8 cellular contexts compared by ENCODE assay signal in genomic region chr2:231709981-231710750, GRCh38. TPM values are rescaled to one million over a fixed set of nuclear protein-coding genes. Genes with fewer than 3 reads are reported as not detected.
DNase-seq lines count a peak whose midpoint lies in the region; ATAC-seq and TF ChIP-seq lines count a peak whose summit lies in the region.

No MANE protein-coding gene starts in this region.

- H3K23ac ChIP-seq in H9 (ENCODE audit: insufficient read length, low read depth, low read length) = no peak overlapping the region

- peaks cover 14% of the 10 kb centered on the region for H3K27me3 Mint-ChIP-seq in H9 (ENCODE audit: low read depth)
- no peaks in the 10 kb centered on the region for H3K27me3 Mint-ChIP-seq in chondrocyte (ENCODE audit: low read depth)

- no peak overlapping the region for H4K91ac ChIP-seq in H9 (ENCODE audit: insufficient read length, low read depth, low read length)

- H2BK20ac ChIP-seq in H9 (ENCODE audit: low read depth, low read length, poor library complexity, severe bottlenecking) = no peak overlapping the region

- peaks cover 17% of the 10 kb centered on the region for H3K23me2 ChIP-seq in H9 (ENCODE audit: insufficient read length, low read depth, low read length, poor library complexity, severe bottlenecking)

- H3K4me3 Mint-ChIP-seq in H9 (peak overlapping the region; percentile 96 to 98), chondrocyte (ENCODE audit: unreplicated experiment) (peak overlapping the region; percentile 86)

- whole genome bisulfite sequencing in H9 (ENCODE audit: extremely low coverage, insufficient read length, low lambda C conversion rate) = no CpG with 5 or more reads among the region's 100 CpGs

- H3K14ac ChIP-seq in H9 (ENCODE audit: insufficient read depth, low read length) = peak overlapping the region; percentile 91

- H2BK5ac ChIP-seq in H9 (ENCODE audit: insufficient read length, low read length) = no peak overlapping the region

- H3K9me3 Mint-ChIP-seq in H9 = peaks cover 5 to 6% of the 10 kb centered on the region in 2 experiments; a peak in 4 of 5 replicates
- H3K9me3 Mint-ChIP-seq in chondrocyte (ENCODE audit: low read depth) = no peaks in the 10 kb centered on the region

- H3K9ac ChIP-seq in H9 (ENCODE audit: extremely low read depth, insufficient read length, low read length) = peak overlapping the region; percentile 97

- H2BK120ac ChIP-seq in H9 (ENCODE audit: low read depth, low read length, poor library complexity, severe bottlenecking) = no peak overlapping the region

- DNase-seq in ELR (ENCODE audit: low read depth) (peak; percentile 88), H9 (peak; percentile 56), NCI-H1930 (lab: John Stamatoyannopoulos, UW) (peak; percentile 62 to 85), chondrocyte (ENCODE audit: low spot score) (no peak), kidney tubule cell (ENCODE audit: low spot score) (peak; percentile 90)
- peak; percentile 95 for DNase-seq in activated CD4-positive, CD25-positive, alpha-beta regulatory T cell treated with anti-CD3 and anti-CD28 coated beads, Interleukin-2, amount 50 U/mL, for 72 hours
- DNase-seq in stimulated activated CD4-positive, alpha-beta T cell treated with anti-CD3 and anti-CD28 coated beads, Interleukin-15, amount 100 ng/mL, for 24 hours = peak; percentile 81

- H3K27me3 ChIP-seq in H9 (ENCODE audit: insufficient read depth, low read length) = no peaks in the 10 kb centered on the region

- TF ChIP-seq CTCF in H9 (conservative IDR thresholded peaks at IDR 0.05) (peak; percentile 73), chondrocyte (IDR thresholded peaks at IDR 0.05) (peak; percentile 80)

- H3K27ac ChIP-seq in H9 (ENCODE audit: insufficient read length, low read depth, low read length) = no peak overlapping the region

- H3K27ac Mint-ChIP-seq in H9 (peak overlapping the region; percentile 97 to 98 (median 98)), chondrocyte (ENCODE audit: unreplicated experiment) (peak overlapping the region; percentile 95)

- no peak overlapping the region for H2AK5ac ChIP-seq in H9 (ENCODE audit: insufficient read length, low read length)

- peaks cover 40% of the 10 kb centered on the region; the same call in 1 of the 2 replicates for H3K79me2 ChIP-seq in H9 (ENCODE audit: insufficient read depth, low read length)

- no peak overlapping the region for H3K56ac ChIP-seq in H9 (ENCODE audit: insufficient read length, low read depth, low read length)

- H4K5ac ChIP-seq in H9 (ENCODE audit: insufficient read length, low read depth, low read length) = no peak overlapping the region

- H3K79me1 ChIP-seq in H9 (ENCODE audit: insufficient read depth, low read depth, low read length, poor library complexity, severe bottlenecking) = no peaks in the 10 kb centered on the region

- no peak for ATAC-seq in GM18517 (IDR thresholded peaks at IDR 0.05; ENCODE audit: unreplicated experiment)

- no peak overlapping the region for H2BK12ac ChIP-seq in H9 (ENCODE audit: insufficient read length, low read depth, low read length)

- no peaks in the 10 kb centered on the region for H3K4me1 ChIP-seq in H9 (ENCODE audit: insufficient read depth, low read length)

- no peaks in the 10 kb centered on the region for H4K20me1 ChIP-seq in H9 (ENCODE audit: control insufficient read depth, insufficient read depth, insufficient read length)

- H4K8ac ChIP-seq in H9 (replicated peaks; ENCODE audit: insufficient read length, low read depth, low read length) = no peak overlapping the region

- H2AFZ ChIP-seq in H9 (ENCODE audit: low read length) = no peak overlapping the region

- H3K9me3 ChIP-seq in H9 (ENCODE audit: control insufficient read depth, low read depth, low read length) = no peaks in the 10 kb centered on the region

- H3K4ac ChIP-seq in H9 (ENCODE audit: low read depth, low read length) = no peak overlapping the region; the same call in 1 of the 2 replicates

- H3K4me2 ChIP-seq in H9 (ENCODE audit: insufficient read depth, insufficient read length, low read length) = peak overlapping the region; percentile 74

- H3K36me3 Mint-ChIP-seq in H9 (ENCODE audit: insufficient read depth in 1 of 3, low read depth in 3 of 3) (peaks cover 37 to 43% (median 43%) of the 10 kb centered on the region in 3 experiments), chondrocyte (ENCODE audit: low read depth) (peaks cover 14% of the 10 kb centered on the region)

- peaks cover 31 to 36% of the 10 kb centered on the region in 2 experiments for H3K4me1 Mint-ChIP-seq in H9
- peaks cover 36% of the 10 kb centered on the region for H3K4me1 Mint-ChIP-seq in chondrocyte (ENCODE audit: low read depth)

- H2BK15ac ChIP-seq in H9 (ENCODE audit: low read depth, low read length) = no peak overlapping the region

- H3T11ph ChIP-seq in H9 (ENCODE audit: low read length) = no peak overlapping the region

- H3K18ac ChIP-seq in H9 (ENCODE audit: insufficient read length, low read depth, low read length) = peak overlapping the region; percentile 78

RNA-seq across cellular contexts. Expression of gene PTMA, which starts 1.8 kb away (rescaled TPM):
- total RNA-seq in H9 (2021) (1,963 and 2,010 TPM in 2 replicates), chondrocyte (391 to 435 TPM (median 409 TPM) in 3 replicates)
